Comparison of ENCODE assay signal across 27 cellular contexts in the genomic region with DNA sequence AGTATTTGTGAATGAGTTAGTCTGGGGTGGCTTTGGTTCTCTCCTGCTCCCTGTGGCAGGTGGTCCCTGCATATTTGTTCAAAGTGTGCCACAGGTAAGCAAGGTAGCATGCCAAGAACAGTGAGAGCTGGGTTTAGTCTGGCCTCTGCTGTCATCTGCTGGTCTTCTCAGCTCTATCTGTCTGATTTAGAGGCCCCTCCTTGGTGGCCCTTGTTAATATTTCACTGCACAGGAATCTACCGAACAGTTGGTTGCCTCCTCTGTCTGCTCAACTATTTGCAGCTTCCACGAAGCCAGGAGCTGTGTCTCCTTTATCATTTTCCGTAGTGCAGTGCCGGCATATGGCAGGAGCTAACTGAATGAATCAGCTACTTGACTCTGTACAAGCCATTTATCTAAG. TPM values are rescaled to one million over a fixed set of nuclear protein-coding genes. Genes with fewer than 3 reads are reported as not detected.
DNase-seq lines count a peak whose midpoint lies in the region; FAIRE-seq and TF ChIP-seq lines count a peak whose summit lies in the region.
"Had no signal": no experiment of that assay in that cellular context is flagged by ENCODE, and none has a peak within 500 bp of the region (broad histone marks: within the 10 kb centered on the region; RNA-seq: fewer than 3 reads in every experiment).

No MANE protein-coding gene starts in this region.

- peak; percentile 33 for TF ChIP-seq CTCF in bronchial epithelial cell (IDR thresholded peaks at IDR 0.05; ENCODE audit: insufficient read depth, low read length, severe bottlenecking)

- in situ Hi-C loops in G401 (cut with HindIII; ENCODE audit: low sequenced_read_pairs): no loop called here

- H3K4me3 ChIP-seq in bronchial epithelial cell (ENCODE audit: low read depth, low read length): no peak overlapping the region
- H3K4me3 ChIP-seq: PC-9, right atrium auricular region, transverse colon had no signal

- DNase-seq in G401 (ENCODE audit: low spot score) (peak; percentile 83), HK-2 (ENCODE audit: unreplicated experiment) (peak; percentile 44), bronchial epithelial cell (ENCODE audit: low read depth) (no peak), left kidney (ENCODE audit: low read depth, low spot score) (peak; percentile 36), NCI-H2029 treated with DMSO at 0.1 percent for 48 hours (lab: John Stamatoyannopoulos, UW) (no peak), NCI-H69 (lab: John Stamatoyannopoulos, UW) (no peak), germinal center (ENCODE audit: low spot score) (no peak)
- DNase-seq in stimulated activated CD4-positive, alpha-beta T cell treated with anti-CD3 and anti-CD28 coated beads, Interleukin-2, amount 100 ng/mL, for 24 hours: no peak
- DNase-seq: activated B cell treated with CpG ODN at 0.5 μM for 24 hours; activated CD4-positive, alpha-beta T cell treated with anti-CD3 and anti-CD28 coated beads, Interleukin-2, amount 50 U/mL, for 4 hours; activated CD8-positive, alpha-beta memory T cell treated with anti-CD3 and anti-CD28 coated beads, Interleukin-2, amount 50 U/mL, for 48 hours; activated naive CD8-positive, alpha-beta T cell treated with anti-CD3 and anti-CD28 coated beads for 36 hours; left ventricle myocardium superior; naive thymus-derived CD8-positive, alpha-beta T cell; NCI-H1092 treated with DMSO at 0.1 percent for 48 hours; NCI-H187 treated with DMSO at 0.1 percent for 48 hours; NCI-H345; NCI-H774; PC-9; SHP77; stimulated activated naive CD8-positive, alpha-beta T cell treated with anti-CD3 and anti-CD28 coated beads, Interleukin-15, amount 100 ng/mL, for 72 hours; transverse colon had no signal

- H3K27me3 ChIP-seq in bronchial epithelial cell (ENCODE audit: control insufficient read depth, insufficient read depth, low read length): no peaks in the 10 kb centered on the region
- H3K27me3 ChIP-seq: right atrium auricular region, transverse colon had no signal

- no peaks in the 10 kb centered on the region for H3K36me3 ChIP-seq in bronchial epithelial cell (ENCODE audit: control insufficient read depth, insufficient read depth, low read length)
- H3K36me3 ChIP-seq: right atrium auricular region, transverse colon had no signal

- FAIRE-seq in bronchial epithelial cell (lab: Jason Lieb, UNC): no peak
- FAIRE-seq: astrocyte, D721Med, GM12892, H54 had no signal

RNA-seq across cellular contexts. Expression of a gene that starts 9.7 kb away (rescaled TPM):
- 8.3 and 13.0 TPM in 2 replicates for total RNA-seq in G401 (2014; rRNA removed; shearing (Covaris generic))
- 0.64 and 1.3 TPM in 2 replicates for total RNA-seq in bronchial epithelial cell

Comparison
In these comparisons a context has a peak if more than half of its experiments do, and no peak if none do; other contexts are left out.
1. DNase-seq: peak in G401 (single experiment), HK-2 (single experiment) and left kidney (single experiment); none in bronchial epithelial cell (single experiment), NCI-H2029 treated with DMSO at 0.1 percent for 48 hours (single experiment), stimulated activated CD4-positive, alpha-beta T cell treated with anti-CD3 and anti-CD28 coated beads, Interleukin-2, amount 100 ng/mL, for 24 hours (0 of 2), NCI-H69 (single experiment) and germinal center (single experiment).